In genomic region chr4:160546201-160546600, GRCh38 we compare ENCODE assay signal across 35 cellular contexts.
"Had no signal": no experiment of that assay in that cellular context is flagged by ENCODE, and none has a peak within 500 bp of the region (broad histone marks: within the 10 kb centered on the region; RNA-seq: fewer than 3 reads in every experiment).

No MANE protein-coding gene starts in this region.

- H3K36me3 Mint-ChIP-seq: activated CD8-positive, alpha-beta memory T cell treated with anti-CD3 and anti-CD28 coated beads, Interleukin-2, amount 10 ng/mL, durations not matched to agents 7 days and 5 days; activated naive CD4-positive, alpha-beta T cell treated with anti-CD3 and anti-CD28 coated beads, Interleukin-2, amount 10 ng/mL, durations not matched to agents 7 days and 5 days; activated naive CD8-positive, alpha-beta T cell; brain had no signal

- H3K4me1 Mint-ChIP-seq: activated B cell treated with CpG ODN at 0.5 μM for 24 hours; activated CD4-positive, alpha-beta memory T cell treated with anti-CD3 and anti-CD28 coated beads, Interleukin-2, amount 10 ng/mL, durations not matched to agents 7 days and 5 days; activated CD8-positive, alpha-beta memory T cell treated with anti-CD3 and anti-CD28 coated beads, Interleukin-2, amount 10 ng/mL, durations not matched to agents 7 days and 5 days; activated naive CD4-positive, alpha-beta T cell treated with anti-CD3 and anti-CD28 coated beads, Interleukin-2, amount 10 ng/mL, durations not matched to agents 7 days and 5 days; activated naive CD8-positive, alpha-beta T cell treated with anti-CD3 and anti-CD28 coated beads, Interleukin-2, amount 50 U/mL, for 24 hours; brain; central memory CD8-positive, alpha-beta T cell had no signal

- H3K4me3 ChIP-seq: cardiac muscle cell, Peyer's patch, SJSA1 had no signal

- H3K4me3 Mint-ChIP-seq: activated B cell treated with CpG ODN at 0.5 μM for 24 hours; activated CD4-positive, alpha-beta memory T cell treated with anti-CD3 and anti-CD28 coated beads, Interleukin-2, amount 10 ng/mL, durations not matched to agents 7 days and 5 days; activated CD8-positive, alpha-beta memory T cell treated with anti-CD3 and anti-CD28 coated beads, Interleukin-2, amount 10 ng/mL, durations not matched to agents 7 days and 5 days; activated naive CD4-positive, alpha-beta T cell treated with anti-CD3 and anti-CD28 coated beads, Interleukin-2, amount 10 ng/mL, durations not matched to agents 7 days and 5 days; activated naive CD8-positive, alpha-beta T cell; activated naive CD8-positive, alpha-beta T cell treated with anti-CD3 and anti-CD28 coated beads, Interleukin-2, amount 50 U/mL, for 24 hours; brain; central memory CD8-positive, alpha-beta T cell had no signal

- H3K27me3 Mint-ChIP-seq: activated B cell treated with CpG ODN at 0.5 μM for 24 hours; activated CD4-positive, alpha-beta memory T cell treated with anti-CD3 and anti-CD28 coated beads, Interleukin-2, amount 10 ng/mL, durations not matched to agents 7 days and 5 days; activated CD8-positive, alpha-beta memory T cell treated with anti-CD3 and anti-CD28 coated beads, Interleukin-2, amount 10 ng/mL, durations not matched to agents 7 days and 5 days; activated naive CD4-positive, alpha-beta T cell treated with anti-CD3 and anti-CD28 coated beads, Interleukin-2, amount 10 ng/mL, durations not matched to agents 7 days and 5 days; activated naive CD8-positive, alpha-beta T cell; activated naive CD8-positive, alpha-beta T cell treated with anti-CD3 and anti-CD28 coated beads, Interleukin-2, amount 50 U/mL, for 24 hours; brain; central memory CD8-positive, alpha-beta T cell had no signal

- DNase-seq: activated B cell treated with CpG ODN at 0.5 μM for 24 hours; activated CD4-positive, alpha-beta memory T cell treated with anti-CD3 and anti-CD28 coated beads, Interleukin-2, amount 10 ng/mL, durations not matched to agents 7 days and 5 days; activated CD4-positive, alpha-beta T cell treated with anti-CD3 and anti-CD28 coated beads for 4 hours; activated CD4-positive, alpha-beta T cell treated with anti-CD3 and anti-CD28 coated beads, Interleukin-2, amount 50 U/mL, for 1 hour; activated CD4-positive, CD25-positive, alpha-beta regulatory T cell treated with anti-CD3 and anti-CD28 coated beads, Interleukin-2, amount 50 U/mL, for 72 hours; activated CD8-positive, alpha-beta memory T cell treated with anti-CD3 and anti-CD28 coated beads for 24 hours; activated CD8-positive, alpha-beta memory T cell treated with anti-CD3 and anti-CD28 coated beads, Interleukin-2, amount 10 ng/mL, durations not matched to agents 7 days and 5 days; activated CD8-positive, alpha-beta memory T cell treated with anti-CD3 and anti-CD28 coated beads, Interleukin-2, amount 50 U/mL, for 48 hours; activated effector memory CD4-positive, alpha-beta T cell treated with Interleukin-2 at 50 U/mL for 16 hours; activated naive CD4-positive, alpha-beta T cell treated with anti-CD3 and anti-CD28 coated beads, Interleukin-2, amount 10 ng/mL, durations not matched to agents 7 days and 5 days; activated naive CD8-positive, alpha-beta T cell treated with anti-CD3 and anti-CD28 coated beads, Interleukin-2, amount 50 U/mL, for 24 hours; activated T-cell treated with anti-CD3 and anti-CD28 coated beads, Interleukin-2, amount 50 U/mL, for 48 hours; anterior cingulate cortex; NCI-H1105; NCI-H1417 treated with DMSO at 0.1 percent for 48 hours; NCI-H187 treated with DMSO at 0.1 percent for 48 hours; NCI-H2081; NCI-H2171 treated with DMSO at 0.1 percent for 48 hours; NCI-H2227 treated with DMSO at 0.1 percent for 48 hours; NCI-H446; NCI-H510A treated with DMSO at 0.1 percent for 48 hours; NCI-H526 treated with DMSO at 0.1 percent for 48 hours; NK-92 treated with Interleukin-12 subunit alpha and Interleukin-12 subunit beta, amount 100 ng/mL, for 24 hours; PC-3; Peyer's patch; RPMI8226; SHP77 treated with DMSO at 0.1 percent for 48 hours; T-helper 1 cell; T-helper 2 cell; T-helper 9 cell had no signal

- H3K27ac Mint-ChIP-seq: activated B cell treated with CpG ODN at 0.5 μM for 24 hours; activated CD4-positive, alpha-beta memory T cell treated with anti-CD3 and anti-CD28 coated beads, Interleukin-2, amount 10 ng/mL, durations not matched to agents 7 days and 5 days; activated CD8-positive, alpha-beta memory T cell treated with anti-CD3 and anti-CD28 coated beads, Interleukin-2, amount 10 ng/mL, durations not matched to agents 7 days and 5 days; activated naive CD4-positive, alpha-beta T cell treated with anti-CD3 and anti-CD28 coated beads, Interleukin-2, amount 10 ng/mL, durations not matched to agents 7 days and 5 days; activated naive CD8-positive, alpha-beta T cell; activated naive CD8-positive, alpha-beta T cell treated with anti-CD3 and anti-CD28 coated beads, Interleukin-2, amount 50 U/mL, for 24 hours; brain had no signal
